In genomic region chr19:2610637-2611482, GRCh38 we compare ENCODE assay signal across 8 cellular contexts.
A peak's percentile ranks its signal among the peaks of the same experiment; 100 is the strongest.
DNase-seq lines count a peak whose midpoint lies in the region; ATAC-seq lines count a peak whose summit lies in the region.

No MANE protein-coding gene starts in this region.

- peak overlapping the region in 1 of 2 experiments; percentile 71 for H3K4me3 ChIP-seq in mesenchymal stem cell (ENCODE audit: insufficient read depth in 1 of 2, low read depth in 1 of 2, low read length in 2 of 2)

- peak overlapping the region; percentile 76 for H3K27ac Mint-ChIP-seq in activated CD8-positive, alpha-beta T cell treated with anti-CD3 and anti-CD28 coated beads, Interleukin-2, amount 10 ng/mL, durations not matched to agents 7 days and 5 days

- H3K4me1 Mint-ChIP-seq in activated CD8-positive, alpha-beta T cell treated with anti-CD3 and anti-CD28 coated beads, Interleukin-2, amount 10 ng/mL, durations not matched to agents 7 days and 5 days (ENCODE audit: low read depth): peaks cover 55% of the 10 kb centered on the region

- no peaks in the 10 kb centered on the region for H3K9me3 Mint-ChIP-seq in activated CD8-positive, alpha-beta T cell treated with anti-CD3 and anti-CD28 coated beads, Interleukin-2, amount 10 ng/mL, durations not matched to agents 7 days and 5 days (ENCODE audit: insufficient read depth)

- peaks cover 5% of the 10 kb centered on the region for H3K9me3 ChIP-seq in mesenchymal stem cell (ENCODE audit: control insufficient read depth, low read length)

- H3K36me3 ChIP-seq in mesenchymal stem cell (ENCODE audit: control insufficient read depth in 1 of 2, insufficient read depth in 2 of 2, low read depth in 1 of 2, low read length in 2 of 2): no peaks in the 10 kb centered on the region

- no peak overlapping the region for H3K14ac ChIP-seq in mesenchymal stem cell (ENCODE audit: low read length in 2 of 2)

- peak overlapping the region; percentile 48 to 85 for H3K18ac ChIP-seq in mesenchymal stem cell (ENCODE audit: low read depth in 1 of 2, low read length in 2 of 2)

- H3K9ac ChIP-seq in mesenchymal stem cell (ENCODE audit: low read length): peak overlapping the region; percentile 60

- H4K8ac ChIP-seq in mesenchymal stem cell (ENCODE audit: low read length): peak overlapping the region; percentile 62

- no peak overlapping the region for H2BK15ac ChIP-seq in mesenchymal stem cell (ENCODE audit: low read depth, poor library complexity, severe bottlenecking)

- peak; percentile 82 for DNase-seq in GM04504 (ENCODE audit: low read depth)
- peak; percentile 80 for DNase-seq in NCI-H345 (lab: John Stamatoyannopoulos, UW)
- DNase-seq in activated CD8-positive, alpha-beta T cell treated with anti-CD3 and anti-CD28 coated beads, Interleukin-2, amount 10 ng/mL, durations not matched to agents 7 days and 5 days: peak; percentile 92
- DNase-seq in effector CD4-positive, alpha-beta T cell: peak; percentile 91
- DNase-seq in mesenchymal stem cell: peak; percentile 98
- peak; percentile 65 to 88 (median 85) for DNase-seq in stimulated activated CD4-positive, alpha-beta T cell treated with anti-CD3 and anti-CD28 coated beads, TNF-alpha, amount 100 ng/mL, for 48 hours (ENCODE audit: low read depth in 3 of 3)

- H3K23ac ChIP-seq in mesenchymal stem cell (ENCODE audit: low read length in 2 of 2): no peak overlapping the region

- no peak overlapping the region for H3K4ac ChIP-seq in mesenchymal stem cell (ENCODE audit: low read depth in 1 of 2, low read length in 2 of 2)

- CTCF ChIA-PET in activated CD8-positive, alpha-beta T cell treated with anti-CD3 and anti-CD28 coated beads, Interleukin-2, amount 10 ng/mL, durations not matched to agents 7 days and 5 days (lab: Charles Lee): interaction anchor here (0.6 to 6.2 kb wide), 42 partner anchors 10 to 442 kb away, joined by 3 to 162 read pairs (median 6); partner anchors contain the start of genes GADD45B, LMNB2 and TIMM13

- peak overlapping the region; percentile 79 for H2BK5ac ChIP-seq in mesenchymal stem cell (ENCODE audit: low read depth, low read length, poor library complexity, severe bottlenecking)

- H3K79me1 ChIP-seq in mesenchymal stem cell (replicated peaks; ENCODE audit: low read length, poor library complexity, severe bottlenecking): no peaks in the 10 kb centered on the region

- no peak overlapping the region for H2AK5ac ChIP-seq in mesenchymal stem cell (ENCODE audit: low read length, severe bottlenecking)

- H3K4me1 ChIP-seq in mesenchymal stem cell (ENCODE audit: control insufficient read depth, insufficient read depth, low read depth, low read length): peaks cover 13% of the 10 kb centered on the region

- no peak overlapping the region for H2AFZ ChIP-seq in mesenchymal stem cell (ENCODE audit: low read depth, low read length)

- ATAC-seq in HG02798 (IDR thresholded peaks at IDR 0.05; ENCODE audit: poor library complexity, unreplicated experiment) (peak; percentile 45), GM19455 (IDR thresholded peaks at IDR 0.05; ENCODE audit: unreplicated experiment) (no peak)
- peak; percentile 89 for ATAC-seq in activated CD8-positive, alpha-beta T cell treated with anti-CD3 and anti-CD28 coated beads, Interleukin-2, amount 10 ng/mL, durations not matched to agents 7 days and 5 days

- POLR2A ChIA-PET in activated CD8-positive, alpha-beta T cell treated with anti-CD3 and anti-CD28 coated beads, Interleukin-2, amount 10 ng/mL, durations not matched to agents 7 days and 5 days (lab: Charles Lee): interaction anchor here (0.5 to 6.3 kb wide), 8 partner anchors 10 to 256 kb away, joined by 3 to 108 read pairs (median 4); partner anchors contain the start of gene GADD45B

- H3K36me3 Mint-ChIP-seq in activated CD8-positive, alpha-beta T cell treated with anti-CD3 and anti-CD28 coated beads, Interleukin-2, amount 10 ng/mL, durations not matched to agents 7 days and 5 days (ENCODE audit: low read depth): peaks cover 4% of the 10 kb centered on the region

- 15% methylated on average over 38 of the region's 46 CpGs for WGBS in mesenchymal stem cell

- peak overlapping the region; percentile 34 for H2BK120ac ChIP-seq in mesenchymal stem cell (ENCODE audit: low read depth, low read length)

- peaks cover 2% of the 10 kb centered on the region for H3K27me3 Mint-ChIP-seq in activated CD8-positive, alpha-beta T cell treated with anti-CD3 and anti-CD28 coated beads, Interleukin-2, amount 10 ng/mL, durations not matched to agents 7 days and 5 days (ENCODE audit: low read depth)

- peak overlapping the region; percentile 54 for H3K27ac ChIP-seq in mesenchymal stem cell (ENCODE audit: low read length, poor library complexity, severe bottlenecking)

- H3K4me3 Mint-ChIP-seq in activated CD8-positive, alpha-beta T cell treated with anti-CD3 and anti-CD28 coated beads, Interleukin-2, amount 10 ng/mL, durations not matched to agents 7 days and 5 days: peak overlapping the region; percentile 81

- peak overlapping the region; percentile 47 for H4K91ac ChIP-seq in mesenchymal stem cell (ENCODE audit: low read length)

- H3K4me2 ChIP-seq in mesenchymal stem cell (ENCODE audit: low read length, poor library complexity, severe bottlenecking): peak overlapping the region; percentile 93

- H2BK12ac ChIP-seq in mesenchymal stem cell (ENCODE audit: low read length in 2 of 2): peak overlapping the region in 1 of 2 experiments; percentile 92

- H3K27me3 ChIP-seq in mesenchymal stem cell (ENCODE audit: control insufficient read depth in 1 of 2, insufficient read depth in 1 of 2, low read length in 2 of 2): peaks cover 5 to 41% of the 10 kb centered on the region in 2 experiments
